Comparison of ENCODE assay signal across 18 cellular contexts in genomic region chr9:76599970-76600369, GRCh38.
"Had no signal": no experiment of that assay in that cellular context is flagged by ENCODE, and none has a peak within 500 bp of the region (broad histone marks: within the 10 kb centered on the region; RNA-seq: fewer than 3 reads in every experiment).

No MANE protein-coding gene starts in this region.

- DNase-seq: activated CD4-positive, alpha-beta T cell treated with anti-CD3 and anti-CD28 coated beads, Interleukin-2, amount 10 ng/mL, durations not matched to agents 24 days and 14 days; activated CD8-positive, alpha-beta T cell treated with anti-CD3 and anti-CD28 coated beads for 36 hours; activated naive CD4-positive, alpha-beta T cell; activated naive CD8-positive, alpha-beta T cell treated with anti-CD3 and anti-CD28 coated beads for 36 hours; activated T-cell treated with anti-CD3 and anti-CD28 coated beads, Interleukin-2, amount 50 U/mL, for 1 hour; amygdala; effector memory CD8-positive, alpha-beta T cell; mesenchymal stem cell; mucosa of descending colon; naive B cell; right lobe of liver; small intestine; stimulated activated CD4-positive, alpha-beta T cell treated with anti-CD3 and anti-CD28 coated beads, Interleukin-15, amount 100 ng/mL, for 24 hours; stimulated activated CD4-positive, alpha-beta T cell treated with anti-CD3 and anti-CD28 coated beads, Interleukin-2, amount 100 ng/mL, for 48 hours; stimulated activated naive CD8-positive, alpha-beta T cell treated with anti-CD3 and anti-CD28 coated beads, Interleukin-15, amount 100 ng/mL, for 72 hours; upper lobe of left lung had no signal

- H3K27me3 ChIP-seq: cardiac muscle cell, right lobe of liver, upper lobe of left lung had no signal

- H3K27me3 Mint-ChIP-seq: activated CD8-positive, alpha-beta T cell treated with anti-CD3 and anti-CD28 coated beads for 36 hours; effector memory CD8-positive, alpha-beta T cell; naive B cell had no signal

- H3K4me3 Mint-ChIP-seq: activated CD4-positive, alpha-beta T cell treated with anti-CD3 and anti-CD28 coated beads, Interleukin-2, amount 10 ng/mL, durations not matched to agents 24 days and 14 days; activated CD8-positive, alpha-beta T cell treated with anti-CD3 and anti-CD28 coated beads for 36 hours; activated naive CD8-positive, alpha-beta T cell treated with anti-CD3 and anti-CD28 coated beads for 36 hours; activated T-helper 17 cell treated with anti-CD3 and anti-CD28 coated beads, Interleukin-2, amount 50 U/mL, for 72 hours; effector memory CD8-positive, alpha-beta T cell; naive B cell; stimulated activated naive CD8-positive, alpha-beta T cell treated with anti-CD3 and anti-CD28 coated beads, Interleukin-15, amount 100 ng/mL, for 72 hours had no signal

- H3K27ac Mint-ChIP-seq: activated CD4-positive, alpha-beta T cell treated with anti-CD3 and anti-CD28 coated beads, Interleukin-2, amount 10 ng/mL, durations not matched to agents 24 days and 14 days; activated CD8-positive, alpha-beta T cell treated with anti-CD3 and anti-CD28 coated beads for 36 hours; activated naive CD8-positive, alpha-beta T cell treated with anti-CD3 and anti-CD28 coated beads for 36 hours; activated T-helper 17 cell treated with anti-CD3 and anti-CD28 coated beads, Interleukin-2, amount 50 U/mL, for 72 hours; effector memory CD8-positive, alpha-beta T cell; stimulated activated naive CD8-positive, alpha-beta T cell treated with anti-CD3 and anti-CD28 coated beads, Interleukin-15, amount 100 ng/mL, for 72 hours had no signal

- H3K4me3 ChIP-seq: cardiac muscle cell, mucosa of descending colon, right lobe of liver, upper lobe of left lung had no signal

- H3K36me3 Mint-ChIP-seq: activated naive CD8-positive, alpha-beta T cell treated with anti-CD3 and anti-CD28 coated beads for 36 hours; naive B cell had no signal

- H3K36me3 ChIP-seq: cardiac muscle cell, right lobe of liver, upper lobe of left lung had no signal

- H3K4me1 ChIP-seq: right lobe of liver, upper lobe of left lung had no signal

- H3K27ac ChIP-seq: cardiac muscle cell, right lobe of liver, upper lobe of left lung had no signal

- H3K9me3 Mint-ChIP-seq: activated CD4-positive, alpha-beta T cell treated with anti-CD3 and anti-CD28 coated beads, Interleukin-2, amount 10 ng/mL, durations not matched to agents 24 days and 14 days; activated CD8-positive, alpha-beta T cell treated with anti-CD3 and anti-CD28 coated beads for 36 hours; activated naive CD8-positive, alpha-beta T cell treated with anti-CD3 and anti-CD28 coated beads for 36 hours; activated T-helper 17 cell treated with anti-CD3 and anti-CD28 coated beads, Interleukin-2, amount 50 U/mL, for 72 hours; effector memory CD8-positive, alpha-beta T cell; naive B cell; stimulated activated naive CD8-positive, alpha-beta T cell treated with anti-CD3 and anti-CD28 coated beads, Interleukin-15, amount 100 ng/mL, for 72 hours had no signal

- H3K9me3 ChIP-seq: mucosa of descending colon, right lobe of liver, upper lobe of left lung had no signal
